8 cellular contexts compared by ENCODE assay signal in genomic region chr17:76515291-76515949, GRCh38. TPM values are rescaled to one million over a fixed set of nuclear protein-coding genes. Genes with fewer than 3 reads are reported as not detected.
DNase-seq lines count a peak whose midpoint lies in the region; ATAC-seq and TF ChIP-seq lines count a peak whose summit lies in the region.

No MANE protein-coding gene starts in this region.

- H3K9me3 ChIP-seq in body of pancreas (no peaks in the 10 kb centered on the region), mucosa of rectum (ENCODE audit: control insufficient read depth in 2 of 2, low read length in 2 of 2) (no peaks in the 10 kb centered on the region)

- H3K27ac ChIP-seq in body of pancreas (peak overlapping the region in 2 of 4 donors; percentile 43 to 63), mucosa of rectum (ENCODE audit: low read depth in 2 of 2, low read length in 2 of 2) (peak overlapping the region; percentile 67 to 79)

- POLR2A ChIA-PET in BJ (lab: Charles Lee), result no interaction called here

- ATAC-seq in HG02763 (IDR thresholded peaks at IDR 0.05; ENCODE audit: unreplicated experiment), result peak; percentile 49
- peak; percentile 62 for ATAC-seq in body of pancreas
- no peak for ATAC-seq in HG03469 (IDR thresholded peaks at IDR 0.05; ENCODE audit: unreplicated experiment)

- no peak for TF ChIP-seq CTCF in BJ (IDR thresholded peaks at IDR 0.05; ENCODE audit: insufficient read depth, low read depth, low read length)
- TF ChIP-seq CTCF in body of pancreas (IDR thresholded peaks at IDR 0.05), result no peak

- peak in 1 of 3 donors; percentile 33 for TF ChIP-seq POLR2A in body of pancreas (IDR thresholded peaks at IDR 0.05)

- no peaks in the 10 kb centered on the region for H3K27me3 ChIP-seq in BJ (ENCODE audit: control insufficient read depth, insufficient read depth, low read length)
- H3K27me3 ChIP-seq in body of pancreas, result no peaks in the 10 kb centered on the region
- H3K27me3 ChIP-seq in mucosa of rectum (ENCODE audit: control insufficient read depth in 2 of 2, insufficient read depth in 2 of 2, low read length in 2 of 2), result no peaks in the 10 kb centered on the region

- intact Hi-C loops in body of pancreas (cut with DNase I), result loop anchor here (10.0 kb wide), 1 partner anchor 211 kb away; the partner anchor contains the start of gene QRICH2

- CTCF ChIA-PET in BJ (lab: Yijun Ruan, JAX), result interaction anchor here (1.0 to 19.7 kb wide), 5 partner anchors 7 to 55 kb away, joined by 3 to 442 read pairs (median 4); partner anchors contain the start of genes AANAT and UBE2O

- no peaks in the 10 kb centered on the region for H3K36me3 ChIP-seq in BJ (ENCODE audit: control insufficient read depth, insufficient read depth, low read length)
- H3K36me3 ChIP-seq in body of pancreas (replicated peaks in 1 of 2; ENCODE audit: insufficient read depth in 1 of 2, low read depth in 2 of 2), result no peaks in the 10 kb centered on the region
- no peaks in the 10 kb centered on the region for H3K36me3 ChIP-seq in mucosa of rectum (ENCODE audit: control insufficient read depth in 2 of 2, insufficient read depth in 2 of 2, low read length in 2 of 2)

- WGBS in body of pancreas, 2 donors, result 53 to 67% methylated on average over 21 of the region's 21 CpGs

- peak overlapping the region; percentile 1; the same call in 1 of the 2 replicates for H3K4me3 ChIP-seq in BJ (ENCODE audit: low read depth, low read length)
- H3K4me3 ChIP-seq in body of pancreas, result no peak overlapping the region
- peak overlapping the region; percentile 3 to 54 for H3K4me3 ChIP-seq in mucosa of rectum (ENCODE audit: low read length in 2 of 2)

- peak overlapping the region in 1 of 2 donors; percentile 47 for H3K9ac ChIP-seq in mucosa of rectum (ENCODE audit: low read depth in 1 of 2, low read length in 2 of 2)

- peak; percentile 95 for DNase-seq in BJ (ENCODE audit: low read depth)
- peak; percentile 75 for DNase-seq in UCSD-AML1 (lab: John Stamatoyannopoulos, UW; ENCODE audit: unreplicated experiment)
- DNase-seq in body of pancreas, result peak; percentile 47 to 80 (median 52)
- DNase-seq in stimulated activated CD8-positive, alpha-beta memory T cell treated with anti-CD3 and anti-CD28 coated beads, Interleukin-7, amount 100 ng/mL, for 4 hours (ENCODE audit: low read depth in 2 of 2), result peak; percentile 69 to 79
- no peak for DNase-seq in NCI-H510A treated with DMSO at 0.1 percent for 48 hours (lab: John Stamatoyannopoulos, UW)

- H3K4me1 ChIP-seq in body of pancreas (peaks cover 7% of the 10 kb centered on the region), mucosa of rectum (ENCODE audit: control insufficient read depth in 2 of 2, insufficient read depth in 2 of 2, low read length in 2 of 2) (peaks cover 0 to 3% of the 10 kb centered on the region in 2 donors)

RNA-seq across cellular contexts. Expression of gene RHBDF2, which starts 14.2 kb away (rescaled TPM):
- 6.4 and 8.9 TPM in 2 replicates for polyA plus RNA-seq in BJ (2011; rRNA removed)
- polyA minus RNA-seq in BJ (2011; rRNA and poly(A)+ RNA removed), result 4.9 and 6.2 TPM in 2 replicates
- 10 to 100 TPM; 23.1 to 48.1 TPM for total RNA-seq in body of pancreas

RNA-seq across cellular contexts. Expression of gene CYGB, which starts 22.1 kb away (rescaled TPM):
- 1.1 and 1.4 TPM in 2 replicates for polyA plus RNA-seq in BJ (2011; rRNA removed)
- 0.10 and 0.95 TPM in 2 replicates for polyA minus RNA-seq in BJ (2011; rRNA and poly(A)+ RNA removed)
- total RNA-seq in body of pancreas, result 10 to 100 TPM in 1 of 2 donors, 1 to 10 TPM in 1; 9.6 to 21.1 TPM

RNA-seq across cellular contexts. Expression of gene PRCD, which starts 24.4 kb away (rescaled TPM):
- polyA plus RNA-seq in BJ (2011; rRNA removed), result 0.21 TPM in 1 of 2 replicates, not detected in the other
- polyA minus RNA-seq in BJ (2011; rRNA and poly(A)+ RNA removed), result not detected in 2 replicates
- 1 to 10 TPM in 1 of 2 donors, under 1 TPM in 1; 0.52 to 4.6 TPM for total RNA-seq in body of pancreas

RNA-seq across cellular contexts. Expression of gene AANAT, which starts 48.0 kb away (rescaled TPM):
- polyA plus RNA-seq in BJ (2011; rRNA removed), result not detected in 2 replicates
- not detected in 2 replicates for polyA minus RNA-seq in BJ (2011; rRNA and poly(A)+ RNA removed)
- not detected for total RNA-seq in body of pancreas

Comparison
In these comparisons a context has a peak if more than half of its experiments do, and no peak if none do; other contexts are left out.
1. H3K4me3 ChIP-seq: peak in BJ (single experiment) and mucosa of rectum (2 of 2); none in body of pancreas (0 of 2).